17 cellular contexts compared by ENCODE assay signal in genomic region chr2:179612108-179612507, GRCh38.
DNase-seq lines count a peak whose midpoint lies in the region; ATAC-seq and TF ChIP-seq lines count a peak whose summit lies in the region.
"Had no signal": no experiment of that assay in that cellular context is flagged by ENCODE, and none has a peak within 500 bp of the region (broad histone marks: within the 10 kb centered on the region; RNA-seq: fewer than 3 reads in every experiment).

No MANE protein-coding gene starts in this region.

- no peaks in the 10 kb centered on the region for H3K9me3 ChIP-seq in smooth muscle cell (replicated peaks; ENCODE audit: low read depth)
- H3K9me3 ChIP-seq: mucosa of descending colon had no signal

- H3K4me3 ChIP-seq in fibroblast of pulmonary artery (replicated peaks; ENCODE audit: low read depth, low read length) = no peak overlapping the region
- no peak overlapping the region for H3K4me3 ChIP-seq in smooth muscle cell
- H3K4me3 ChIP-seq: mucosa of descending colon had no signal

- H3K36me3 ChIP-seq in smooth muscle cell (ENCODE audit: low read depth) = no peaks in the 10 kb centered on the region

- no peaks in the 10 kb centered on the region for H3K79me2 ChIP-seq in smooth muscle cell (ENCODE audit: low read depth)

- H2AFZ ChIP-seq in smooth muscle cell (ENCODE audit: low read depth) = peak overlapping the region; percentile 73

- peak overlapping the region; percentile 60 for H3K4me2 ChIP-seq in smooth muscle cell

- no peak for ATAC-seq in HG03139 (IDR thresholded peaks at IDR 0.05; ENCODE audit: unreplicated experiment)
- ATAC-seq: left colon, mucosa of descending colon had no signal

- peak overlapping the region; percentile 83 for H3K27ac ChIP-seq in smooth muscle cell (ENCODE audit: low read depth)

- H3K9ac ChIP-seq in smooth muscle cell (ENCODE audit: low read depth) = no peak overlapping the region

- no peaks in the 10 kb centered on the region for H3K27me3 ChIP-seq in smooth muscle cell (ENCODE audit: low read depth)

- H3F3A ChIP-seq in smooth muscle cell (ENCODE audit: low read depth) = peaks cover 23% of the 10 kb centered on the region

- no peaks in the 10 kb centered on the region for H4K20me1 ChIP-seq in smooth muscle cell (ENCODE audit: low read depth)

- peaks cover 11% of the 10 kb centered on the region for H3K4me1 ChIP-seq in smooth muscle cell (ENCODE audit: low read depth)

- DNase-seq in DMS79 treated with DMSO at 0.1 percent for 48 hours (lab: John Stamatoyannopoulos, UW) (peak; percentile 22), NCI-H226 (peak; percentile 10), fibroblast of pulmonary artery (ENCODE audit: low read depth) (peak; percentile 23), smooth muscle cell (lab: John Stamatoyannopoulos, UW; ENCODE audit: unreplicated experiment) (no peak), nucleus accumbens (lab: John Stamatoyannopoulos, UW) (no peak), KG1 (lab: John Stamatoyannopoulos, UW) (no peak)
- DNase-seq: activated CD4-positive, CD25-positive, alpha-beta regulatory T cell; DMS153; left colon; MM.1S; mucosa of descending colon; NCI-H1694 treated with DMSO at 0.1 percent for 48 hours; Right ventricle myocardium superior; stimulated activated CD4-positive, alpha-beta T cell treated with anti-CD3 and anti-CD28 coated beads, Interleukin-2, amount 100 ng/mL, for 48 hours; substantia nigra; T-helper 2 cell had no signal

- 3% methylated on average over 1 of the region's 1 CpG for WGBS in smooth muscle cell (ENCODE audit: low lambda C conversion rate)

- TF ChIP-seq CTCF in fibroblast of pulmonary artery (IDR thresholded peaks at IDR 0.05; ENCODE audit: low read length, missing control alignments) (no peak), smooth muscle cell (IDR thresholded peaks at IDR 0.05; ENCODE audit: borderline replicate concordance, insufficient read depth, poor library complexity, severe bottlenecking) (no peak)

Comparison
In these comparisons a context has a peak if more than half of its experiments do, and no peak if none do; other contexts are left out.
1. DNase-seq: peak in DMS79 treated with DMSO at 0.1 percent for 48 hours (single experiment), NCI-H226 (single experiment) and fibroblast of pulmonary artery (single experiment); none in smooth muscle cell (single experiment), nucleus accumbens (0 of 56) and KG1 (single experiment).